ENCODE assay signal across 24 cellular contexts in the genomic region with DNA sequence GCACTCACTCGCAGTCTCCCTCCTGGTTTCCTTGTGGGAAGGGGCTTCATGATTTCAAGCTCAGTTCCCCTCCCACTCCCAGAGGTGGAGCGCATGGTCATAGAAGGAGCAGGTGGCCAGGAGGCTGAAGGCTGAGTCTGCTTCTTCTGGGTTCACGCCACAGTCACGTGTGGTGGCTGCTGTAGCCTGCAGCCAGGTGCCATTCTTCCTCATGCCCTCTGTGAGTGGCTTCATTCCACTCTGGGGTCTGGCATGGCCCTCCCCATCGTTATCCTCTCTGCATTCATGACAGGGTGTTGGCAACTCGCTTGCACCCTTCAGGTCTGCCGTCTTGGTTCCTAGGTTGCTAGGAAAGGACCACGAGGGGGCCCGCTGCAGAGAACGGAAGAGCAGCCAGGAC. TPM values are rescaled to one million over a fixed set of nuclear protein-coding genes. Genes with fewer than 3 reads are reported as not detected.
DNase-seq lines count a peak whose midpoint lies in the region; ATAC-seq, FAIRE-seq and TF ChIP-seq lines count a peak whose summit lies in the region.
"Had no signal": no experiment of that assay in that cellular context is flagged by ENCODE, and none has a peak within 500 bp of the region (broad histone marks: within the 10 kb centered on the region; RNA-seq: fewer than 3 reads in every experiment).

No MANE protein-coding gene starts in this region.

- H3K36me3 ChIP-seq in mammary epithelial cell (ENCODE audit: insufficient read depth, low read length) (peaks cover 10% of the 10 kb centered on the region), breast epithelium (no peaks in the 10 kb centered on the region), GM12878 (ENCODE audit: control insufficient read depth in 2 of 2, insufficient read depth in 2 of 2, low read length in 1 of 2) (peaks cover 9 to 19% of the 10 kb centered on the region in 2 experiments), neuronal stem cell (replicated peaks in 1 of 2; ENCODE audit: control insufficient read depth in 2 of 2, insufficient read depth in 2 of 2, low read length in 2 of 2) (peaks cover 32 to 62% of the 10 kb centered on the region in 2 donors)

- H3K4me3 ChIP-seq in mammary epithelial cell (replicated peaks in 1 of 3; ENCODE audit: insufficient read depth in 1 of 3, low read depth in 2 of 3, low read length in 3 of 3) (no peak overlapping the region), breast epithelium (no peak overlapping the region), GM12878 (no peak overlapping the region), neuronal stem cell (ENCODE audit: low read length in 2 of 2) (peak overlapping the region in 1 of 2 donors; percentile 53)
- H3K4me3 ChIP-seq: A549, BLaER1, GM23338 had no signal

- POLR2A ChIA-PET in GM12878 (lab: Charles Lee), result no interaction called here

- SMC1A ChIA-PET in GM12878 (lab: Charles Lee; ENCODE audit: uncharacterized antibody, unreplicated experiment), result no interaction called here

- H3K9me3 Mint-ChIP-seq in HFFc6, result no peaks in the 10 kb centered on the region
- H3K9me3 Mint-ChIP-seq: GM23338 had no signal

- ATAC-seq in GM12878 (no peak), HG03520 (IDR thresholded peaks at IDR 0.05; ENCODE audit: unreplicated experiment) (no peak)
- ATAC-seq: A549, GM23338, HCT116 had no signal

- H3K4me2 ChIP-seq in mammary epithelial cell (ENCODE audit: insufficient read depth, low read depth, low read length) (no peak overlapping the region), GM12878 (ENCODE audit: control insufficient read depth, insufficient read depth) (no peak overlapping the region), neuronal stem cell (ENCODE audit: insufficient read depth, low read length, poor library complexity, severe bottlenecking) (peak overlapping the region; percentile 2)
- H3K4me2 ChIP-seq: A549, BLaER1, GM23338, SK-N-SH had no signal

- H2BK5ac ChIP-seq in neuronal stem cell (ENCODE audit: low read length), result no peak overlapping the region

- in situ Hi-C loops in mammary epithelial cell (cut with MboI; ENCODE audit: low sequenced_read_pairs in 2 of 2) (no loop called here), GM12878 (cut with MboI) (no loop called here)

- peak overlapping the region; percentile 25; the same call in 1 of the 2 replicates for H3K27ac Mint-ChIP-seq in HFFc6
- H3K27ac Mint-ChIP-seq: GM23338 had no signal

- peaks cover 27% of the 10 kb centered on the region for H3K36me3 Mint-ChIP-seq in HFFc6 (ENCODE audit: low read depth)

- dilution Hi-C loops in mammary epithelial cell (cut with HindIII; ENCODE audit: low sequenced_read_pairs), result no loop called here

- FAIRE-seq in GM12878 (lab: Jason Lieb, UNC), result no peak
- FAIRE-seq: A549, G401.6, GM19239, RCC 7860 had no signal

- H3K9ac ChIP-seq in mammary epithelial cell (ENCODE audit: insufficient read depth, low read length) (no peak overlapping the region), GM12878 (ENCODE audit: control insufficient read depth, insufficient read depth, low read length) (no peak overlapping the region), neuronal stem cell (ENCODE audit: low read depth, low read length, poor library complexity) (no peak overlapping the region)
- H3K9ac ChIP-seq: BLaER1, SK-N-SH had no signal

- H2AK5ac ChIP-seq in neuronal stem cell (ENCODE audit: low read depth, low read length), result no peak overlapping the region

- no peak overlapping the region for H3K18ac ChIP-seq in neuronal stem cell (ENCODE audit: low read length)

- RAD21 ChIA-PET in GM12878 (lab: Charles Lee; ENCODE audit: unreplicated experiment), result no interaction called here

- H3K79me1 ChIP-seq in neuronal stem cell (ENCODE audit: low read depth, low read length), result peaks cover 5% of the 10 kb centered on the region

- no peak overlapping the region for H2BK120ac ChIP-seq in neuronal stem cell (ENCODE audit: low read depth, low read length)

- DNase-seq in mammary epithelial cell, result no peak
- DNase-seq in breast epithelium (ENCODE audit: low spot score in 2 of 2), result no peak
- DNase-seq in HFFc6, result no peak
- no peak for DNase-seq in GM12878 (ENCODE audit: low read depth, low spot score)
- no peak for DNase-seq in neuronal stem cell (ENCODE audit: low spot score)
- DNase-seq in SHP77 treated with DMSO at 0.1 percent for 48 hours (lab: John Stamatoyannopoulos, UW), result no peak
- no peak for DNase-seq in D341Med (ENCODE audit: low spot score)
- DNase-seq: DMS 273 treated with DMSO at 0.1 percent for 48 hours; MM.1S; NCI-H1092; NCI-H2081 treated with DMSO at 0.1 percent for 48 hours; NCI-H446 treated with DMSO at 0.1 percent for 48 hours; NCI-H748 treated with DMSO at 0.1 percent for 48 hours; NK-92 treated with Interleukin-12 subunit alpha and Interleukin-12 subunit beta, amount 100 ng/mL, for 24 hours; SHP77; SK-N-SH had no signal

- peaks cover 6% of the 10 kb centered on the region for H3K4me1 ChIP-seq in mammary epithelial cell (ENCODE audit: insufficient read depth, low read length)
- no peaks in the 10 kb centered on the region for H3K4me1 ChIP-seq in breast epithelium
- H3K4me1 ChIP-seq in GM12878 (ENCODE audit: control insufficient read depth, insufficient read depth, low read length), result peaks cover 8% of the 10 kb centered on the region
- H3K4me1 ChIP-seq in neuronal stem cell (ENCODE audit: control insufficient read depth in 2 of 2, insufficient read depth in 1 of 2, low read depth in 1 of 2, low read length in 2 of 2), result peaks cover 2 to 7% of the 10 kb centered on the region in 2 donors

- H3K4ac ChIP-seq in neuronal stem cell (ENCODE audit: low read length), result no peak overlapping the region

- no peak overlapping the region for H4K8ac ChIP-seq in neuronal stem cell (ENCODE audit: low read depth, low read length)

- TF ChIP-seq POLR2A in breast epithelium (IDR thresholded peaks at IDR 0.05) (no peak), GM12878 (IDR thresholded peaks at IDR 0.05; ENCODE audit: low read depth, low read length) (peak; percentile 52; the same call in 1 of the 2 replicates)

- H3K27me3 Mint-ChIP-seq in HFFc6 (ENCODE audit: insufficient read depth), result no peaks in the 10 kb centered on the region

- TF ChIP-seq EP300 in GM12878 (IDR thresholded peaks at IDR 0.05; ENCODE audit: borderline replicate concordance in 1 of 2, control insufficient read depth in 1 of 2, low read depth in 2 of 2, low read length in 2 of 2), result no peak

- peaks cover 2% of the 10 kb centered on the region for H4K20me1 ChIP-seq in mammary epithelial cell (ENCODE audit: insufficient read depth, low read length)
- H4K20me1 ChIP-seq in GM12878 (ENCODE audit: control insufficient read depth, insufficient read depth), result no peaks in the 10 kb centered on the region

- H3K27me3 ChIP-seq in mammary epithelial cell (ENCODE audit: insufficient read depth, low read length) (no peaks in the 10 kb centered on the region), breast epithelium (no peaks in the 10 kb centered on the region), GM12878 (replicated peaks in 1 of 2; ENCODE audit: control insufficient read depth in 2 of 2, insufficient read depth in 2 of 2, low read length in 1 of 2) (no peaks in the 10 kb centered on the region), neuronal stem cell (ENCODE audit: control insufficient read depth in 3 of 3, insufficient read depth in 3 of 3, low read depth in 1 of 3, low read length in 3 of 3) (no peaks in the 10 kb centered on the region)
- H3K27me3 ChIP-seq: BLaER1 had no signal

- H2BK15ac ChIP-seq in neuronal stem cell (ENCODE audit: low read length), result no peak overlapping the region

- TSS peak; percentile 44 for BruUV-seq in mammary epithelial cell (replicated peaks; lab: Mats Ljungman, UMichigan)
- BruUV-seq in GM12878 (replicated peaks; lab: Mats Ljungman, UMichigan), result TSS peak; percentile 50

- no peak overlapping the region for H3K23ac ChIP-seq in neuronal stem cell (ENCODE audit: low read depth, low read length, poor library complexity)

- peaks cover 29% of the 10 kb centered on the region for H3K4me1 Mint-ChIP-seq in HFFc6 (ENCODE audit: low read depth)

- H2AFZ ChIP-seq in mammary epithelial cell (ENCODE audit: low read depth, low read length) (no peak overlapping the region), GM12878 (ENCODE audit: control insufficient read depth, low read depth, low read length) (no peak overlapping the region), neuronal stem cell (ENCODE audit: low read length) (no peak overlapping the region)
- H2AFZ ChIP-seq: GM23338 had no signal

- no peak overlapping the region for H3K4me3 Mint-ChIP-seq in HFFc6
- H3K4me3 Mint-ChIP-seq: GM23338 had no signal

- H3K79me2 ChIP-seq in mammary epithelial cell (ENCODE audit: insufficient read depth, low read length), result peaks cover 23% of the 10 kb centered on the region
- peaks cover 11% of the 10 kb centered on the region for H3K79me2 ChIP-seq in GM12878 (ENCODE audit: control insufficient read depth, insufficient read depth, low read length)

- no peak overlapping the region for H2BK12ac ChIP-seq in neuronal stem cell (ENCODE audit: low read length)

- WGBS in mammary epithelial cell (ENCODE audit: low coverage, missing lambda C conversion rate), result 98% methylated on average over 10 of the region's 10 CpGs
- 91% methylated on average over 10 of the region's 10 CpGs for WGBS in GM12878 (ENCODE audit: insufficient coverage, insufficient replicate concordance, low lambda C conversion rate, missing lambda C conversion rate)
- no CpG with 5 or more reads among the region's 10 CpGs for WGBS in neuronal stem cell (ENCODE audit: extremely low coverage in 2 of 2, insufficient read length in 2 of 2, insufficient replicate concordance in 1 of 2), 2 donors

- intact Hi-C loops in mammary epithelial cell (cut with micrococcal nuclease), result no loop called here
- intact Hi-C loops in breast epithelium (cut with DNase I; ENCODE audit: low total_unique reads), result no loop called here
- intact Hi-C loops in GM12878 (cut with micrococcal nuclease; ENCODE audit: unreplicated experiment), result no loop called here

- no peak overlapping the region for H4K91ac ChIP-seq in neuronal stem cell (ENCODE audit: low read depth, low read length, poor library complexity)

- no peaks in the 10 kb centered on the region for H3K9me3 ChIP-seq in mammary epithelial cell (replicated peaks; ENCODE audit: insufficient read depth, low read length)
- H3K9me3 ChIP-seq in breast epithelium, result no peaks in the 10 kb centered on the region
- H3K9me3 ChIP-seq in GM12878 (replicated peaks; ENCODE audit: control insufficient read depth, insufficient read depth, low read length), result no peaks in the 10 kb centered on the region
- peaks cover 0 to 2% of the 10 kb centered on the region in 2 donors for H3K9me3 ChIP-seq in neuronal stem cell (replicated peaks in 1 of 2; ENCODE audit: control insufficient read depth in 2 of 2, insufficient read depth in 1 of 2, low read depth in 1 of 2, low read length in 2 of 2)
- H3K9me3 ChIP-seq: A549, BLaER1, SK-N-SH had no signal

- CTCF ChIA-PET in mammary epithelial cell (lab: Charles Lee; ENCODE audit: low non-redundant PET), result no interaction called here
- CTCF ChIA-PET in GM12878 (lab: Yijun Ruan, JAX), result no interaction called here

- TF ChIP-seq RAD21 in GM12878 (IDR thresholded peaks at IDR 0.05; ENCODE audit: insufficient read depth, low read depth, low read length), result no peak

- TF ChIP-seq CTCF in mammary epithelial cell (conservative IDR thresholded peaks at IDR 0.05 in 1 of 2, IDR thresholded peaks at IDR 0.05 in 1 of 2; ENCODE audit: extremely low read depth in 1 of 2, insufficient read depth in 1 of 2, low read depth in 1 of 2, low read length in 2 of 2) (no peak), breast epithelium (IDR thresholded peaks at IDR 0.05) (no peak), HFFc6 (IDR thresholded peaks at IDR 0.05) (no peak), GM12878 (IDR thresholded peaks at IDR 0.05 in 2 of 3, conservative IDR thresholded peaks at IDR 0.05 in 1 of 3; ENCODE audit: control insufficient read depth in 2 of 3, extremely low read depth in 1 of 3, insufficient read depth in 1 of 3, low read depth in 3 of 3, low read length in 3 of 3) (no peak)

- no peak overlapping the region for H3K14ac ChIP-seq in neuronal stem cell (ENCODE audit: low read length)

- H3K27ac ChIP-seq in mammary epithelial cell (ENCODE audit: insufficient read depth, low read depth, low read length) (no peak overlapping the region), breast epithelium (no peak overlapping the region), GM12878 (ENCODE audit: control insufficient read depth, insufficient read depth) (no peak overlapping the region), neuronal stem cell (replicated peaks; ENCODE audit: low read length) (no peak overlapping the region)
- H3K27ac ChIP-seq: A549, BLaER1 had no signal

RNA-seq across cellular contexts. Expression of gene MRPL41, which starts 3.5 kb away (rescaled TPM):
- total RNA-seq in mammary epithelial cell, result 10 to 100 TPM; 31.3 to 46.1 TPM
- polyA plus RNA-seq in mammary epithelial cell, result 35.8 TPM
- polyA minus RNA-seq in mammary epithelial cell, result 1.6 TPM
- total RNA-seq in breast epithelium, result 10 to 100 TPM; 45.4 to 71.8 (median 65.4) TPM
- total RNA-seq in HFFc6 (2021; fragmentation: NEBNext Ultra II Directional; extraction: Animal tissue kit (Norgen Biotek cat#: 25700)), result 10 to 100 TPM; 48.4 to 67.7 (median 57.3) TPM
- total RNA-seq in GM12878 (2013; cell fraction: nucleolus; rRNA removed), result 3.4 and 4.0 TPM in 2 replicates
- total RNA-seq in GM12878 (2014; rRNA removed), result 73.3 and 79.9 TPM in 2 replicates
- total RNA-seq in GM12878 (2014; rRNA removed; fragmentation: Illumina TruSeq; extraction: Trizol), result 11.2 and 13.2 TPM in 2 replicates
- 64.5 and 67.0 TPM in 2 replicates for total RNA-seq in GM12878 (2021)
- polyA plus RNA-seq in GM12878 (2011; ENCODE audit: low read depth), result 7.6 TPM
- 5.8 and 12.4 TPM in 2 replicates for polyA plus RNA-seq in GM12878 (2011; rRNA removed)
- polyA plus RNA-seq in GM12878 (2011; cell fraction: cytosol; rRNA removed), result 24.9 and 62.7 TPM in 2 replicates
- polyA plus RNA-seq in GM12878 (2011; cell fraction: nucleus; rRNA removed), result 24.5 and 31.7 TPM in 2 replicates
- polyA plus RNA-seq in GM12878 (2012), result 30.4 and 37.9 TPM in 2 replicates
- 0.14 and 3.5 TPM in 2 replicates for polyA plus RNA-seq in GM12878 (2014; fragmentation: Illumina TruSeq; extraction: Trizol)
- 1 to 10 TPM; 1.3 to 3.3 TPM for polyA plus RNA-seq in GM12878 (2014; fragmentation: Nextera tagmentation; extraction: Ambion mirVana)
- polyA plus RNA-seq in GM12878 (2014; rRNA removed), result 77.5 and 102 TPM in 2 replicates
- 100 to 1,000 TPM; 113 to 116 TPM for polyA plus RNA-seq in GM12878 (2016; fragmentation: Nextera tagmentation; extraction: Ambion mirVana)
- 2.2 and 7.0 TPM in 2 replicates for polyA minus RNA-seq in GM12878 (2011; rRNA and poly(A)+ RNA removed)
- 8.5 and 8.6 TPM in 2 replicates for polyA minus RNA-seq in GM12878 (2011; cell fraction: cytosol; rRNA and poly(A)+ RNA removed)
- polyA minus RNA-seq in GM12878 (2011; cell fraction: nucleus; rRNA and poly(A)+ RNA removed), result 3.0 and 5.0 TPM in 2 replicates
- 39.7 TPM for polyA plus RNA-seq in neuronal stem cell (2013, experiment 1 of 2)
- 37.4 TPM for polyA plus RNA-seq in neuronal stem cell (2013, experiment 2 of 2)

RNA-seq across cellular contexts. Expression of gene PNPLA7, which starts 5.0 kb away (rescaled TPM):
- total RNA-seq in mammary epithelial cell (1 to 10 TPM; 1.3 to 1.7 TPM), breast epithelium (10 to 100 TPM; 17.3 to 18.7 (median 17.7) TPM), GM12878 (2014; rRNA removed) (0.22 and 0.85 TPM in 2 replicates), GM12878 (2014; rRNA removed; fragmentation: Illumina TruSeq; extraction: Trizol) (0.09 and 0.14 TPM in 2 replicates), GM12878 (2021) (0.43 and 0.85 TPM in 2 replicates)
- polyA plus RNA-seq in mammary epithelial cell (0.25 TPM), GM12878 (2011; rRNA removed) (0.07 and 0.19 TPM in 2 replicates), GM12878 (2014; fragmentation: Illumina TruSeq; extraction: Trizol) (0.32 and 0.41 TPM in 2 replicates), GM12878 (2014; fragmentation: Nextera tagmentation; extraction: Ambion mirVana) (under 1 TPM in 1 of 2 experiments, not detected in 1; 0.04 TPM), GM12878 (2014; rRNA removed) (0.32 and 1.0 TPM in 2 replicates), GM12878 (2016; fragmentation: Nextera tagmentation; extraction: Ambion mirVana) (under 1 TPM; 0.11 to 0.13 TPM)
- polyA minus RNA-seq in mammary epithelial cell, result not detected
- total RNA-seq in HFFc6 (2021; fragmentation: NEBNext Ultra II Directional; extraction: Animal tissue kit (Norgen Biotek cat#: 25700)), result under 1 TPM; 0.20 to 0.90 (median 0.52) TPM
- total RNA-seq in GM12878 (2013; cell fraction: nucleolus; rRNA removed), result 2.6 and 3.4 TPM in 2 replicates
- 0.67 TPM for polyA plus RNA-seq in GM12878 (2011; ENCODE audit: low read depth)
- 0.10 and 0.18 TPM in 2 replicates for polyA plus RNA-seq in GM12878 (2011; cell fraction: cytosol; rRNA removed)
- 1.9 and 2.0 TPM in 2 replicates for polyA plus RNA-seq in GM12878 (2011; cell fraction: nucleus; rRNA removed)
- polyA plus RNA-seq in GM12878 (2012), result 1.2 and 1.5 TPM in 2 replicates
- polyA minus RNA-seq in GM12878 (2011; rRNA and poly(A)+ RNA removed), result 0.10 and 0.15 TPM in 2 replicates
- polyA minus RNA-seq in GM12878 (2011; cell fraction: cytosol; rRNA and poly(A)+ RNA removed), result 0.21 TPM in 1 of 2 replicates, not detected in the other
- 0.24 and 1.1 TPM in 2 replicates for polyA minus RNA-seq in GM12878 (2011; cell fraction: nucleus; rRNA and poly(A)+ RNA removed)
- 0.38 TPM for polyA plus RNA-seq in neuronal stem cell (2013, experiment 1 of 2)
- 0.29 TPM for polyA plus RNA-seq in neuronal stem cell (2013, experiment 2 of 2)

RNA-seq across cellular contexts. Expression of gene DPH7, which starts 23.5 kb away (rescaled TPM):
- total RNA-seq in mammary epithelial cell (10 to 100 TPM; 25.0 to 41.4 TPM), breast epithelium (10 to 100 TPM; 23.4 to 47.5 (median 45.1) TPM), GM12878 (2014; rRNA removed) (27.6 and 29.5 TPM in 2 replicates), GM12878 (2014; rRNA removed; fragmentation: Illumina TruSeq; extraction: Trizol) (17.6 and 18.4 TPM in 2 replicates), GM12878 (2021) (30.0 and 33.8 TPM in 2 replicates)
- polyA plus RNA-seq in mammary epithelial cell (26.8 TPM), GM12878 (2011; rRNA removed) (19.8 and 26.7 TPM in 2 replicates), GM12878 (2014; fragmentation: Illumina TruSeq; extraction: Trizol) (16.3 and 24.2 TPM in 2 replicates), GM12878 (2014; fragmentation: Nextera tagmentation; extraction: Ambion mirVana) (10 to 100 TPM in 1 of 2 experiments, 1 to 10 TPM in 1; 8.7 to 11.8 TPM), GM12878 (2014; rRNA removed) (36.9 and 41.8 TPM in 2 replicates), GM12878 (2016; fragmentation: Nextera tagmentation; extraction: Ambion mirVana) (10 to 100 TPM; 36.3 to 40.0 TPM)
- 31.9 TPM for polyA minus RNA-seq in mammary epithelial cell
- 10 to 100 TPM; 18.2 to 20.7 (median 20.1) TPM for total RNA-seq in HFFc6 (2021; fragmentation: NEBNext Ultra II Directional; extraction: Animal tissue kit (Norgen Biotek cat#: 25700))
- 59.6 and 64.6 TPM in 2 replicates for total RNA-seq in GM12878 (2013; cell fraction: nucleolus; rRNA removed)
- 26.0 TPM for polyA plus RNA-seq in GM12878 (2011; ENCODE audit: low read depth)
- 26.5 and 36.1 TPM in 2 replicates for polyA plus RNA-seq in GM12878 (2011; cell fraction: cytosol; rRNA removed)
- 134 and 147 TPM in 2 replicates for polyA plus RNA-seq in GM12878 (2011; cell fraction: nucleus; rRNA removed)
- polyA plus RNA-seq in GM12878 (2012), result 21.6 and 24.1 TPM in 2 replicates
- 14.3 and 16.7 TPM in 2 replicates for polyA minus RNA-seq in GM12878 (2011; rRNA and poly(A)+ RNA removed)
- polyA minus RNA-seq in GM12878 (2011; cell fraction: cytosol; rRNA and poly(A)+ RNA removed), result 7.2 and 8.8 TPM in 2 replicates
- polyA minus RNA-seq in GM12878 (2011; cell fraction: nucleus; rRNA and poly(A)+ RNA removed), result 18.0 and 27.4 TPM in 2 replicates
- polyA plus RNA-seq in neuronal stem cell (2013, experiment 1 of 2), result 29.5 TPM
- 29.6 TPM for polyA plus RNA-seq in neuronal stem cell (2013, experiment 2 of 2)

RNA-seq across cellular contexts. Expression of gene ZMYND19, which starts 35.1 kb away (rescaled TPM):
- total RNA-seq in mammary epithelial cell, result 10 to 100 TPM; 10.2 to 48.0 TPM
- 41.5 TPM for polyA plus RNA-seq in mammary epithelial cell
- polyA minus RNA-seq in mammary epithelial cell, result 30.2 TPM
- 10 to 100 TPM in 2 of 3 donors, 1 to 10 TPM in 1; 9.4 to 17.7 (median 16.5) TPM for total RNA-seq in breast epithelium
- 10 to 100 TPM; 23.9 to 34.4 (median 25.4) TPM for total RNA-seq in HFFc6 (2021; fragmentation: NEBNext Ultra II Directional; extraction: Animal tissue kit (Norgen Biotek cat#: 25700))
- total RNA-seq in GM12878 (2013; cell fraction: nucleolus; rRNA removed), result 20.6 and 23.2 TPM in 2 replicates
- 38.6 and 43.8 TPM in 2 replicates for total RNA-seq in GM12878 (2014; rRNA removed)
- total RNA-seq in GM12878 (2014; rRNA removed; fragmentation: Illumina TruSeq; extraction: Trizol), result 22.6 and 25.7 TPM in 2 replicates
- 50.6 and 54.8 TPM in 2 replicates for total RNA-seq in GM12878 (2021)
- polyA plus RNA-seq in GM12878 (2011; ENCODE audit: low read depth), result 8.7 TPM
- 15.6 and 20.4 TPM in 2 replicates for polyA plus RNA-seq in GM12878 (2011; rRNA removed)
- 21.9 and 29.7 TPM in 2 replicates for polyA plus RNA-seq in GM12878 (2011; cell fraction: cytosol; rRNA removed)
- polyA plus RNA-seq in GM12878 (2011; cell fraction: nucleus; rRNA removed), result 89.6 and 118 TPM in 2 replicates
- 18.7 and 20.9 TPM in 2 replicates for polyA plus RNA-seq in GM12878 (2012)
- 6.2 and 19.7 TPM in 2 replicates for polyA plus RNA-seq in GM12878 (2014; fragmentation: Illumina TruSeq; extraction: Trizol)
- 1 to 10 TPM in 1 of 2 experiments, under 1 TPM in 1; 0.84 to 2.6 TPM for polyA plus RNA-seq in GM12878 (2014; fragmentation: Nextera tagmentation; extraction: Ambion mirVana)
- polyA plus RNA-seq in GM12878 (2014; rRNA removed), result 51.2 and 53.0 TPM in 2 replicates
- polyA plus RNA-seq in GM12878 (2016; fragmentation: Nextera tagmentation; extraction: Ambion mirVana), result 1 to 10 TPM; 3.2 to 7.1 TPM
- 6.7 and 12.6 TPM in 2 replicates for polyA minus RNA-seq in GM12878 (2011; rRNA and poly(A)+ RNA removed)
- 6.0 and 10.9 TPM in 2 replicates for polyA minus RNA-seq in GM12878 (2011; cell fraction: cytosol; rRNA and poly(A)+ RNA removed)
- 13.7 and 21.2 TPM in 2 replicates for polyA minus RNA-seq in GM12878 (2011; cell fraction: nucleus; rRNA and poly(A)+ RNA removed)
- polyA plus RNA-seq in neuronal stem cell (2013, experiment 1 of 2), result 28.9 TPM
- 28.0 TPM for polyA plus RNA-seq in neuronal stem cell (2013, experiment 2 of 2)

RNA-seq across cellular contexts. Expression of gene ARRDC1, which starts 50.3 kb away (rescaled TPM):
- 100 to 1,000 TPM in 1 of 2 donors, 10 to 100 TPM in 1; 35.0 to 153 TPM for total RNA-seq in mammary epithelial cell
- polyA plus RNA-seq in mammary epithelial cell, result 146 TPM
- polyA minus RNA-seq in mammary epithelial cell, result 137 TPM
- total RNA-seq in breast epithelium, result 100 to 1,000 TPM in 1 of 3 donors, 10 to 100 TPM in 2; 23.8 to 122 (median 57.0) TPM
- 10 to 100 TPM; 15.9 to 18.2 (median 17.1) TPM for total RNA-seq in HFFc6 (2021; fragmentation: NEBNext Ultra II Directional; extraction: Animal tissue kit (Norgen Biotek cat#: 25700))
- 50.1 and 58.2 TPM in 2 replicates for total RNA-seq in GM12878 (2013; cell fraction: nucleolus; rRNA removed)
- total RNA-seq in GM12878 (2014; rRNA removed), result 24.6 and 25.2 TPM in 2 replicates
- total RNA-seq in GM12878 (2014; rRNA removed; fragmentation: Illumina TruSeq; extraction: Trizol), result 5.8 and 6.2 TPM in 2 replicates
- 21.0 and 23.1 TPM in 2 replicates for total RNA-seq in GM12878 (2021)
- polyA plus RNA-seq in GM12878 (2011; ENCODE audit: low read depth), result 16.1 TPM
- polyA plus RNA-seq in GM12878 (2011; rRNA removed), result 10.2 and 21.8 TPM in 2 replicates
- 22.0 and 37.0 TPM in 2 replicates for polyA plus RNA-seq in GM12878 (2011; cell fraction: cytosol; rRNA removed)
- polyA plus RNA-seq in GM12878 (2011; cell fraction: nucleus; rRNA removed), result 149 and 164 TPM in 2 replicates
- polyA plus RNA-seq in GM12878 (2012), result 24.1 and 26.4 TPM in 2 replicates
- polyA plus RNA-seq in GM12878 (2014; fragmentation: Illumina TruSeq; extraction: Trizol), result 1.4 and 9.3 TPM in 2 replicates
- polyA plus RNA-seq in GM12878 (2014; fragmentation: Nextera tagmentation; extraction: Ambion mirVana), result under 1 TPM; 0.23 to 0.97 TPM
- 30.3 and 34.4 TPM in 2 replicates for polyA plus RNA-seq in GM12878 (2014; rRNA removed)
- polyA plus RNA-seq in GM12878 (2016; fragmentation: Nextera tagmentation; extraction: Ambion mirVana), result 10 to 100 TPM; 20.8 to 23.0 TPM
- 14.1 and 25.7 TPM in 2 replicates for polyA minus RNA-seq in GM12878 (2011; rRNA and poly(A)+ RNA removed)
- 8.4 and 10.0 TPM in 2 replicates for polyA minus RNA-seq in GM12878 (2011; cell fraction: cytosol; rRNA and poly(A)+ RNA removed)
- 23.7 and 44.2 TPM in 2 replicates for polyA minus RNA-seq in GM12878 (2011; cell fraction: nucleus; rRNA and poly(A)+ RNA removed)
- 28.6 TPM for polyA plus RNA-seq in neuronal stem cell (2013, experiment 1 of 2)
- 28.4 TPM for polyA plus RNA-seq in neuronal stem cell (2013, experiment 2 of 2)

Comparison
In these comparisons a context has a peak if more than half of its experiments do, and no peak if none do; other contexts are left out.
1. RNA of gene PNPLA7, which starts 5.0 kb away (total RNA-seq): 17.3 to 18.7 TPM in breast epithelium; 1.3 to 1.7 TPM in mammary epithelial cell, 0.09 to 3.4 TPM in GM12878 and 0.20 to 0.90 TPM in HFFc6; every median in the first group is over 4 times any median in the second.